8 cellular contexts compared by ENCODE assay signal in the genomic region with DNA sequence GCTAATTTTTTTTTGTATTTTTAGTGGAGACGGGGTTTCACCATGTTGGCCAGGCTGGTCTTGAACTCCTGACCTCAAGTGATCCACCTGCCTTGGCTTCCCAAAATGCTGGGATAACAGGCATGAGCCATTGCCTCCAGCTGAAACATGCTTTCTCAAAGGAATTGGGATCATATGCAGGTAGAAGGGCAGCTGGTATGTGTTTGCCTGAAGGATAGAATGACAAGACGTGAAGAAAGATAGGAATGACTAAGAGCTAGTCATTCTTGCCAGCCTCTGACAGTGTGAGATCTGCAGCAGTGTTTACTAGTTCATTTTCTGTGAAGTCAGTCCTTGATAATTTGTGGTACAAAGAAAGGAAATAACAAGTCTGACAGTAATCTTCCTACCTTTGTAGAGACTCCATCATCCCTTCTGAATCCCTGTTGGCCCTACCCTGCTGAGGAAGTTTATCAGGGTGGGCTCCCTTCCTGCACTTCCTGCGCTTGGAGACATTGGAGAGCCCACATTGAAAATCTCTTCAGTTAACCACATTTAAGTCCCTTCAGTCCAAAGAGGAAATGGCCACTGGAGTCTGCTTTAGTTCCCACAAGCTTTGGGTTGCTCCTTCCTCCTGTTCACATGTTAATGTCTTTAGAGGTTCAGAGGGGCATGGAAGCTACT. TPM values are rescaled to one million over a fixed set of nuclear protein-coding genes. Genes with fewer than 3 reads are reported as not detected.
A peak's percentile ranks its signal among the peaks of the same experiment; 100 is the strongest.
DNase-seq lines count a peak whose midpoint lies in the region; ATAC-seq and TF ChIP-seq lines count a peak whose summit lies in the region.

No MANE protein-coding gene starts in this region.

- H3F3A ChIP-seq in Loucy (ENCODE audit: low read depth): no peaks in the 10 kb centered on the region

- H3K9ac ChIP-seq in Loucy (ENCODE audit: low read depth, low read length, poor library complexity, severe bottlenecking): no peak overlapping the region
- peak overlapping the region; percentile 26 for H3K9ac ChIP-seq in adipocyte (ENCODE audit: low read length)

- TF ChIP-seq CTCF in GM06990 (IDR thresholded peaks at IDR 0.05; ENCODE audit: insufficient read depth, low read length, poor library complexity, severe bottlenecking) (no peak), Loucy (conservative IDR thresholded peaks at IDR 0.05; ENCODE audit: low read length) (no peak), upper lobe of right lung (IDR thresholded peaks at IDR 0.05) (no peak)

- peaks cover 35% of the 10 kb centered on the region for H4K20me1 ChIP-seq in Loucy (ENCODE audit: insufficient read depth, low read length, poor library complexity, severe bottlenecking)

- H3K4me3 ChIP-seq in GM06990 (replicated peaks; ENCODE audit: low read depth, low read length): peak overlapping the region; percentile 84
- no peak overlapping the region for H3K4me3 ChIP-seq in Loucy (ENCODE audit: low read length, poor library complexity, severe bottlenecking)
- peak overlapping the region; percentile 52 for H3K4me3 ChIP-seq in adipocyte (ENCODE audit: low read length)
- H3K4me3 ChIP-seq in upper lobe of right lung: peak overlapping the region; percentile 12

- H3K27ac ChIP-seq in upper lobe of right lung: peak overlapping the region; percentile 100

- H3K27me3 ChIP-seq in GM06990 (replicated peaks; ENCODE audit: control insufficient read depth, insufficient read depth, low read length) (no peaks in the 10 kb centered on the region), Loucy (ENCODE audit: insufficient read depth, low read length, poor library complexity, severe bottlenecking) (no peaks in the 10 kb centered on the region), adipocyte (replicated peaks; ENCODE audit: control insufficient read depth, insufficient read depth, low read length) (no peaks in the 10 kb centered on the region), upper lobe of right lung (no peaks in the 10 kb centered on the region)

- H3K36me3 ChIP-seq in GM06990 (ENCODE audit: control insufficient read depth, insufficient read depth, low read length) (peaks cover 5% of the 10 kb centered on the region; the same call in 1 of the 2 replicates), Loucy (ENCODE audit: insufficient read depth, low read length) (peaks cover 35% of the 10 kb centered on the region; the same call in 1 of the 2 replicates), adipocyte (ENCODE audit: control insufficient read depth, insufficient read depth, low read length, severe bottlenecking) (peaks cover 37% of the 10 kb centered on the region), upper lobe of right lung (peaks cover 39% of the 10 kb centered on the region)

- H3K9me3 ChIP-seq in Loucy (ENCODE audit: insufficient read depth, low read depth, low read length) (no peaks in the 10 kb centered on the region), adipocyte (ENCODE audit: control insufficient read depth, low read length) (no peaks in the 10 kb centered on the region), upper lobe of right lung (no peaks in the 10 kb centered on the region)

- intact Hi-C loops in upper lobe of right lung (cut with DNase I): no loop called here

- H3K9me2 ChIP-seq in Loucy (replicated peaks; ENCODE audit: low read depth, low read length): no peaks in the 10 kb centered on the region

- peak overlapping the region; percentile 2 for H3K4me2 ChIP-seq in Loucy (ENCODE audit: low read depth, low read length, poor library complexity, severe bottlenecking)

- peaks cover 73% of the 10 kb centered on the region for H3K79me2 ChIP-seq in Loucy (ENCODE audit: insufficient read depth, low read length)

- DNase-seq in GM06990 (ENCODE audit: extremely low read depth, insufficient read length): peak; percentile 38
- DNase-seq in adipocyte (ENCODE audit: low read depth): peak; percentile 48
- peak; percentile 43 for DNase-seq in kidney glomerular epithelial cell (lab: John Stamatoyannopoulos, UW)
- DNase-seq in upper lobe of right lung: no peak
- no peak for DNase-seq in COLO829 (ENCODE audit: low spot score)
- DNase-seq in iPS-NIHi11 (ENCODE audit: low spot score): no peak

- peak; percentile 39 for ATAC-seq in upper lobe of right lung
- no peak for ATAC-seq in GM21515 (IDR thresholded peaks at IDR 0.05; ENCODE audit: unreplicated experiment)

- H2AFZ ChIP-seq in Loucy (ENCODE audit: low read length): no peak overlapping the region

- H3K4me1 ChIP-seq in Loucy (ENCODE audit: insufficient read depth, low read length, poor library complexity, severe bottlenecking): peaks cover 43% of the 10 kb centered on the region
- H3K4me1 ChIP-seq in adipocyte (ENCODE audit: control insufficient read depth, insufficient read depth, low read length): peaks cover 79% of the 10 kb centered on the region
- H3K4me1 ChIP-seq in upper lobe of right lung: peaks cover 100% of the 10 kb centered on the region

RNA-seq across cellular contexts. Expression of a gene that starts 14.7 kb away (rescaled TPM):
- 316 TPM for total RNA-seq in upper lobe of right lung

RNA-seq across cellular contexts. Expression of a gene that starts 52.3 kb away (rescaled TPM):
- 31.6 TPM for total RNA-seq in upper lobe of right lung

RNA-seq across cellular contexts. Expression of a gene that starts 58.9 kb away (rescaled TPM):
- total RNA-seq in upper lobe of right lung: 68.2 TPM

RNA-seq across cellular contexts. Expression of a gene that starts 59.2 kb away (rescaled TPM):
- 32.9 TPM for total RNA-seq in upper lobe of right lung

Comparison
In these comparisons a context has a peak if more than half of its experiments do, and no peak if none do; other contexts are left out.
1. DNase-seq: peak in GM06990 (single experiment), adipocyte (single experiment) and kidney glomerular epithelial cell (single experiment); none in upper lobe of right lung (single experiment), COLO829 (single experiment) and iPS-NIHi11 (single experiment).